Comparison of ENCODE assay signal across 3 cellular contexts in the genomic region with DNA sequence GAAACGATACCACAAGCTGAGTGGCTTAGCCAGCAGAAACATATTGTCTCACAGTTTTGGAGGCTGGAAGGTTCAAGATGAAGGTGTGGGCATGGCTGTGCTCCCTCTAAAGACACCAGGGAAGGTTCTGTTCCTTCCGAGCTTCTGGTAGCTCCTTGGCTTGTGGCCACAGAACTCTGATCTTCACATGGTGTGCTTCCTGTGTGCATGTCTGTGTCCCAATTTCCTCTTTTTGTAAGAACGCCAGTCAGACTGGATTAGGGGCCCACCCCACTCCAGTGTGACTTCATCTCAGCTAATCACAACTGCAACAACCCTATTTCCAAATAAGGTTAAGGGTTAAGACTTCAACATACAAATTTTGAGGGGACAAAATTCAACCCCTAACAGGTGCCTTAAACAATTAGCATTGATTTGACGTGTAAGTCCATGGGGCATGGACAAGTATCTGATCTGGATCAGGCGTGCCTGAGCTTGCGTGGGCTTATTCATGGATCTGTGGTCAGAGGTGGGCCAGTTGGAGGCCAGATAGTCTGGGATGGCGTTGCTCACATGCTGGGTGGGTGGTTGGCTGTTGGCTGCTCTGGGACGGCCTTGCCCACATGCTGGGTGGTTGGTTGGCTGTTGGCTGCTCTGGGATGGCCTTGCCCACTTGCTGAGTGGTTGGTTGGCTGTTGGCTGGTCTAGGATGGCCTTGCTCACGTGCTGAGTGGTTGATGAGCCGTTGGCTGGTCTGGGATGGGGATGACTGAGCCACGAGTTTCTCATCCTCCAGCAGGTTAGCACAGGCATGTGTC.
TF ChIP-seq lines count a peak whose summit lies in the region.

No MANE protein-coding gene starts in this region.

TF ChIP-seq in liver, 16 proteins besides CTCF, POLR2A, EP300 and RAD21:
- TF ChIP-seq YY1 (IDR thresholded peaks at IDR 0.05) = no peak
- peak in 1 of 2 donors; percentile 28 for TF ChIP-seq RXRA (IDR thresholded peaks at IDR 0.05)
- TF ChIP-seq SP1 (IDR thresholded peaks at IDR 0.05) = peak; percentile 29
TF ChIP-seq in liver: peak in this region for 2.

TF ChIP-seq in HepG2, 621 proteins besides CTCF, POLR2A, EP300 and RAD21:
- TF ChIP-seq TOPORS (CRISPR knock-in tag; IDR thresholded peaks at IDR 0.05) (no peak), NAIF1 (CRISPR knock-in tag; IDR thresholded peaks at IDR 0.05; ENCODE audit: borderline replicate concordance) (no peak), SETDB1 (CRISPR knock-in tag; IDR thresholded peaks at IDR 0.05; ENCODE audit: borderline replicate concordance) (no peak), ZNF547 (CRISPR knock-in tag; IDR thresholded peaks at IDR 0.05) (no peak), ZSCAN30 (CRISPR knock-in tag; IDR thresholded peaks at IDR 0.05) (no peak), ZFP82 (CRISPR knock-in tag; IDR thresholded peaks at IDR 0.05; ENCODE audit: borderline replicate concordance) (no peak)

TF ChIP-seq in GM12878, 131 proteins besides CTCF, POLR2A, EP300 and RAD21 (continued from another document and continues in another):
- TF ChIP-seq RAD51 (IDR thresholded peaks at IDR 0.05) = no peak
- TF ChIP-seq POLR2AphosphoS5 (IDR thresholded peaks at IDR 0.05; ENCODE audit: low read length) = no peak
- TF ChIP-seq, protein P1, sequence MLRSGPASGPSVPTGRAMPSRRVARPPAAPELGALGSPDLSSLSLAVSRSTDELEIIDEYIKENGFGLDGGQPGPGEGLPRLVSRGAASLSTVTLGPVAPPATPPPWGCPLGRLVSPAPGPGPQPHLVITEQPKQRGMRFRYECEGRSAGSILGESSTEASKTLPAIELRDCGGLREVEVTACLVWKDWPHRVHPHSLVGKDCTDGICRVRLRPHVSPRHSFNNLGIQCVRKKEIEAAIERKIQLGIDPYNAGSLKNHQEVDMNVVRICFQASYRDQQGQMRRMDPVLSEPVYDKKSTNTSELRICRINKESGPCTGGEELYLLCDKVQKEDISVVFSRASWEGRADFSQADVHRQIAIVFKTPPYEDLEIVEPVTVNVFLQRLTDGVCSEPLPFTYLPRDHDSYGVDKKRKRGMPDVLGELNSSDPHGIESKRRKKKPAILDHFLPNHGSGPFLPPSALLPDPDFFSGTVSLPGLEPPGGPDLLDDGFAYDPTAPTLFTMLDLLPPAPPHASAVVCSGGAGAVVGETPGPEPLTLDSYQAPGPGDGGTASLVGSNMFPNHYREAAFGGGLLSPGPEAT (IDR thresholded peaks at IDR 0.05; ENCODE audit: low read depth) = peak; percentile 27; the same call in 1 of the 2 replicates
- no peak for TF ChIP-seq YY1 (IDR thresholded peaks at IDR 0.05; ENCODE audit: low read depth, low read length)
- no peak for TF ChIP-seq ZNF384 (IDR thresholded peaks at IDR 0.05; ENCODE audit: borderline replicate concordance, low read depth, low read length)
- TF ChIP-seq ZNF687 (IDR thresholded peaks at IDR 0.05) = no peak
- TF ChIP-seq ATF7 (IDR thresholded peaks at IDR 0.05; ENCODE audit: low read depth) = 0 out of 2 replicates have a peak, but pooled peaks have one; percentile 15
- 0 out of 2 replicates have a peak, but pooled peaks have one; percentile 22 for TF ChIP-seq HDGF (IDR thresholded peaks at IDR 0.05)
- no peak for TF ChIP-seq TBL1XR1 (IDR thresholded peaks at IDR 0.05; ENCODE audit: low read depth, low read length)
- TF ChIP-seq NR2F1 (conservative IDR thresholded peaks at IDR 0.05) = no peak
- TF ChIP-seq BHLHE40 (IDR thresholded peaks at IDR 0.05; ENCODE audit: borderline replicate concordance in 1 of 2, low read depth in 2 of 2, low read length in 1 of 2) = peak in 1 of 2 experiments; percentile 49; a peak in 2 of 4 replicates
- no peak for TF ChIP-seq NFIC (IDR thresholded peaks at IDR 0.05; ENCODE audit: low read depth, low read length)
- TF ChIP-seq, protein P2, sequence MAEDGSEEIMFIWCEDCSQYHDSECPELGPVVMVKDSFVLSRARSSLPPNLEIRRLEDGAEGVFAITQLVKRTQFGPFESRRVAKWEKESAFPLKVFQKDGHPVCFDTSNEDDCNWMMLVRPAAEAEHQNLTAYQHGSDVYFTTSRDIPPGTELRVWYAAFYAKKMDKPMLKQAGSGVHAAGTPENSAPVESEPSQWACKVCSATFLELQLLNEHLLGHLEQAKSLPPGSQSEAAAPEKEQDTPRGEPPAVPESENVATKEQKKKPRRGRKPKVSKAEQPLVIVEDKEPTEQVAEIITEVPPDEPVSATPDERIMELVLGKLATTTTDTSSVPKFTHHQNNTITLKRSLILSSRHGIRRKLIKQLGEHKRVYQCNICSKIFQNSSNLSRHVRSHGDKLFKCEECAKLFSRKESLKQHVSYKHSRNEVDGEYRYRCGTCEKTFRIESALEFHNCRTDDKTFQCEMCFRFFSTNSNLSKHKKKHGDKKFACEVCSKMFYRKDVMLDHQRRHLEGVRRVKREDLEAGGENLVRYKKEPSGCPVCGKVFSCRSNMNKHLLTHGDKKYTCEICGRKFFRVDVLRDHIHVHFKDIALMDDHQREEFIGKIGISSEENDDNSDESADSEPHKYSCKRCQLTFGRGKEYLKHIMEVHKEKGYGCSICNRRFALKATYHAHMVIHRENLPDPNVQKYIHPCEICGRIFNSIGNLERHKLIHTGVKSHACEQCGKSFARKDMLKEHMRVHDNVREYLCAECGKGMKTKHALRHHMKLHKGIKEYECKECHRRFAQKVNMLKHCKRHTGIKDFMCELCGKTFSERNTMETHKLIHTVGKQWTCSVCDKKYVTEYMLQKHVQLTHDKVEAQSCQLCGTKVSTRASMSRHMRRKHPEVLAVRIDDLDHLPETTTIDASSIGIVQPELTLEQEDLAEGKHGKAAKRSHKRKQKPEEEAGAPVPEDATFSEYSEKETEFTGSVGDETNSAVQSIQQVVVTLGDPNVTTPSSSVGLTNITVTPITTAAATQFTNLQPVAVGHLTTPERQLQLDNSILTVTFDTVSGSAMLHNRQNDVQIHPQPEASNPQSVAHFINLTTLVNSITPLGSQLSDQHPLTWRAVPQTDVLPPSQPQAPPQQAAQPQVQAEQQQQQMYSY (CRISPR knock-in tag; IDR thresholded peaks at IDR 0.05) = no peak
- no peak for TF ChIP-seq ZNF622 (IDR thresholded peaks at IDR 0.05)
- TF ChIP-seq ZNF207 (IDR thresholded peaks at IDR 0.05; ENCODE audit: borderline replicate concordance) = no peak
- TF ChIP-seq PAX8 (IDR thresholded peaks at IDR 0.05) = no peak
- TF ChIP-seq ZZZ3 (IDR thresholded peaks at IDR 0.05; ENCODE audit: control insufficient read depth, insufficient read length, low read depth) = no peak
- TF ChIP-seq MAX (IDR thresholded peaks at IDR 0.05; ENCODE audit: low read depth, low read length) = no peak
- no peak for TF ChIP-seq ZSCAN29 (IDR thresholded peaks at IDR 0.05)
- peak; percentile 60; the same call in 1 of the 2 replicates for TF ChIP-seq IKZF1 (conservative IDR thresholded peaks at IDR 0.05)
- peak; percentile 60; the same call in 1 of the 2 replicates for TF ChIP-seq SPI1 (IDR thresholded peaks at IDR 0.05; ENCODE audit: borderline replicate concordance, insufficient read depth, low read depth, low read length)
- TF ChIP-seq SIX5 (IDR thresholded peaks at IDR 0.05; ENCODE audit: low read depth, low read length, severe bottlenecking) = no peak
- no peak for TF ChIP-seq NFXL1 (IDR thresholded peaks at IDR 0.05; ENCODE audit: borderline replicate concordance)
- TF ChIP-seq SREBF2 (IDR thresholded peaks at IDR 0.05; ENCODE audit: low read length) = no peak
- TF ChIP-seq TAF1 (IDR thresholded peaks at IDR 0.05; ENCODE audit: borderline replicate concordance, low read depth, low read length) = no peak
- TF ChIP-seq PBX3 (IDR thresholded peaks at IDR 0.05; ENCODE audit: insufficient replicate concordance, low read depth, low read length) = no peak
- TF ChIP-seq ZBTB11 (CRISPR knock-in tag; IDR thresholded peaks at IDR 0.05) = no peak
- TF ChIP-seq, protein P3, sequence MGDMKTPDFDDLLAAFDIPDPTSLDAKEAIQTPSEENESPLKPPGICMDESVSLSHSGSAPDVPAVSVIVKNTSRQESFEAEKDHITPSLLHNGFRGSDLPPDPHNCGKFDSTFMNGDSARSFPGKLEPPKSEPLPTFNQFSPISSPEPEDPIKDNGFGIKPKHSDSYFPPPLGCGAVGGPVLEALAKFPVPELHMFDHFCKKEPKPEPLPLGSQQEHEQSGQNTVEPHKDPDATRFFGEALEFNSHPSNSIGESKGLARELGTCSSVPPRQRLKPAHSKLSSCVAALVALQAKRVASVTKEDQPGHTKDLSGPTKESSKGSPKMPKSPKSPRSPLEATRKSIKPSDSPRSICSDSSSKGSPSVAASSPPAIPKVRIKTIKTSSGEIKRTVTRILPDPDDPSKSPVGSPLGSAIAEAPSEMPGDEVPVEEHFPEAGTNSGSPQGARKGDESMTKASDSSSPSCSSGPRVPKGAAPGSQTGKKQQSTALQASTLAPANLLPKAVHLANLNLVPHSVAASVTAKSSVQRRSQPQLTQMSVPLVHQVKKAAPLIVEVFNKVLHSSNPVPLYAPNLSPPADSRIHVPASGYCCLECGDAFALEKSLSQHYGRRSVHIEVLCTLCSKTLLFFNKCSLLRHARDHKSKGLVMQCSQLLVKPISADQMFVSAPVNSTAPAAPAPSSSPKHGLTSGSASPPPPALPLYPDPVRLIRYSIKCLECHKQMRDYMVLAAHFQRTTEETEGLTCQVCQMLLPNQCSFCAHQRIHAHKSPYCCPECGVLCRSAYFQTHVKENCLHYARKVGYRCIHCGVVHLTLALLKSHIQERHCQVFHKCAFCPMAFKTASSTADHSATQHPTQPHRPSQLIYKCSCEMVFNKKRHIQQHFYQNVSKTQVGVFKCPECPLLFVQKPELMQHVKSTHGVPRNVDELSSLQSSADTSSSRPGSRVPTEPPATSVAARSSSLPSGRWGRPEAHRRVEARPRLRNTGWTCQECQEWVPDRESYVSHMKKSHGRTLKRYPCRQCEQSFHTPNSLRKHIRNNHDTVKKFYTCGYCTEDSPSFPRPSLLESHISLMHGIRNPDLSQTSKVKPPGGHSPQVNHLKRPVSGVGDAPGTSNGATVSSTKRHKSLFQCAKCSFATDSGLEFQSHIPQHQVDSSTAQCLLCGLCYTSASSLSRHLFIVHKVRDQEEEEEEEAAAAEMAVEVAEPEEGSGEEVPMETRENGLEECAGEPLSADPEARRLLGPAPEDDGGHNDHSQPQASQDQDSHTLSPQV (IDR thresholded peaks at IDR 0.05) = no peak
- no peak for TF ChIP-seq PML (IDR thresholded peaks at IDR 0.05; ENCODE audit: low read length)
- no peak for TF ChIP-seq GATAD2B (conservative IDR thresholded peaks at IDR 0.05; ENCODE audit: low read depth)
- TF ChIP-seq SREBF1 (IDR thresholded peaks at IDR 0.05; ENCODE audit: low read length) = no peak
